ENCODE assay signal across 10 cellular contexts in genomic region chr6:36098920-36099647, GRCh38.
DNase-seq lines count a peak whose midpoint lies in the region; ATAC-seq and TF ChIP-seq lines count a peak whose summit lies in the region.
"Had no signal": no experiment of that assay in that cellular context is flagged by ENCODE, and none has a peak within 500 bp of the region (broad histone marks: within the 10 kb centered on the region; RNA-seq: fewer than 3 reads in every experiment).

No MANE protein-coding gene starts in this region.

- H3K36me3 Mint-ChIP-seq in T-helper 2 cell treated with Interferon-gamma antibody and Interleukin-4, amounts not matched to agents 5 μg/mL and 100 μg/mL, for 36 hours (ENCODE audit: low read depth): peaks cover 36% of the 10 kb centered on the region
- peaks cover 40% of the 10 kb centered on the region for H3K36me3 Mint-ChIP-seq in nephron progenitor cell (ENCODE audit: low read depth)

- CTCF ChIA-PET in HEK293 (lab: Yijun Ruan, JAX): interaction anchor here (0.5 to 0.7 kb wide), 5 partner anchors 10 to 305 kb away, joined by 3 read pairs; partner anchors contain the start of gene MAPK14

- POLR2A ChIA-PET in HEK293 (lab: Yijun Ruan, JAX): no interaction called here

- peak overlapping the region; percentile 2 for H3K27ac Mint-ChIP-seq in T-helper 2 cell treated with Interferon-gamma antibody and Interleukin-4, amounts not matched to agents 5 μg/mL and 100 μg/mL, for 36 hours
- H3K27ac Mint-ChIP-seq in nephron progenitor cell: peak overlapping the region; percentile 62

- no peak for DNase-seq in T-helper 2 cell treated with Interferon-gamma antibody and Interleukin-4, amounts not matched to agents 5 μg/mL and 100 μg/mL, for 36 hours (ENCODE audit: low spot score)
- DNase-seq in fibroblast of pulmonary artery (ENCODE audit: low read depth) (peak; percentile 35), nephron progenitor cell (no peak), NCI-H187 (lab: John Stamatoyannopoulos, UW) (no peak)
- DNase-seq: effector memory CD4-positive, alpha-beta T cell; NCI-H1092 had no signal

- peaks cover 25% of the 10 kb centered on the region for H3K4me1 Mint-ChIP-seq in T-helper 2 cell treated with Interferon-gamma antibody and Interleukin-4, amounts not matched to agents 5 μg/mL and 100 μg/mL, for 36 hours (ENCODE audit: low read depth)
- H3K4me1 Mint-ChIP-seq in nephron progenitor cell: peaks cover 32% of the 10 kb centered on the region

- H3K4me3 Mint-ChIP-seq in T-helper 2 cell treated with Interferon-gamma antibody and Interleukin-4, amounts not matched to agents 5 μg/mL and 100 μg/mL, for 36 hours: peak overlapping the region; percentile 5
- no peak overlapping the region for H3K4me3 Mint-ChIP-seq in nephron progenitor cell

- H3K9me3 ChIP-seq in HEK293 (ENCODE audit: control insufficient read depth, insufficient read depth, low read depth, low read length): no peaks in the 10 kb centered on the region
- H3K9me3 ChIP-seq: prostate gland had no signal

- H3K27me3 Mint-ChIP-seq in T-helper 2 cell treated with Interferon-gamma antibody and Interleukin-4, amounts not matched to agents 5 μg/mL and 100 μg/mL, for 36 hours (ENCODE audit: low read depth): no peaks in the 10 kb centered on the region
- no peaks in the 10 kb centered on the region for H3K27me3 Mint-ChIP-seq in nephron progenitor cell (ENCODE audit: low read depth, poor library complexity)

- H3K9me3 Mint-ChIP-seq in T-helper 2 cell treated with Interferon-gamma antibody and Interleukin-4, amounts not matched to agents 5 μg/mL and 100 μg/mL, for 36 hours: no peaks in the 10 kb centered on the region
- H3K9me3 Mint-ChIP-seq in nephron progenitor cell: peaks cover 3% of the 10 kb centered on the region

- no peak overlapping the region for H3K27ac ChIP-seq in HEK293 (ENCODE audit: extremely low read depth, low read depth, low read length)
- H3K27ac ChIP-seq: prostate gland had no signal

- TF ChIP-seq CTCF in HEK293 (tag by site-specific recombination; IDR thresholded peaks at IDR 0.05): no peak
- no peak for TF ChIP-seq CTCF in fibroblast of pulmonary artery (IDR thresholded peaks at IDR 0.05; ENCODE audit: low read length, missing control alignments)
- no peak for TF ChIP-seq CTCF in nephron progenitor cell (IDR thresholded peaks at IDR 0.05)

- H3K4me3 ChIP-seq in HEK293 (ENCODE audit: low read depth, low read length) (no peak overlapping the region), fibroblast of pulmonary artery (replicated peaks; ENCODE audit: low read depth, low read length) (no peak overlapping the region)
- H3K4me3 ChIP-seq: prostate gland had no signal

- no peaks in the 10 kb centered on the region for H3K4me1 ChIP-seq in HEK293 (ENCODE audit: control insufficient read depth, insufficient read depth, low read length)
- H3K4me1 ChIP-seq: prostate gland had no signal

- ATAC-seq in GM21526 (IDR thresholded peaks at IDR 0.05; ENCODE audit: low FRiP score, unreplicated experiment): no peak
- no peak for ATAC-seq in GM21390 (IDR thresholded peaks at IDR 0.05; ENCODE audit: unreplicated experiment)

- peaks cover 0 to 50% of the 10 kb centered on the region in 2 experiments; a peak in 2 of 3 replicates for H3K36me3 ChIP-seq in HEK293 (ENCODE audit: control insufficient read depth in 2 of 2, insufficient read depth in 1 of 2, low read length in 2 of 2)
- H3K36me3 ChIP-seq: prostate gland had no signal

TF ChIP-seq in HEK293, 187 proteins besides CTCF, POLR2A, EP300 and RAD21:
- TF ChIP-seq ZBTB21 (tag by site-specific recombination; IDR thresholded peaks at IDR 0.05) (no peak), ZNF211 (tag by site-specific recombination; IDR thresholded peaks at IDR 0.05; ENCODE audit: low read depth) (no peak), ZBTB48 (tag by site-specific recombination; IDR thresholded peaks at IDR 0.05) (0 out of 2 replicates have a peak, but pooled peaks have one; percentile 16), ZNF140 (tag by site-specific recombination; IDR thresholded peaks at IDR 0.05) (no peak), ZNF600 (tag by site-specific recombination; IDR thresholded peaks at IDR 0.05) (no peak), HIC1 (tag by site-specific recombination; IDR thresholded peaks at IDR 0.05) (no peak)
